ENCODE assay signal across 12 cellular contexts in genomic region chr17:6729531-6729930, GRCh38. TPM values are rescaled to one million over a fixed set of nuclear protein-coding genes. Genes with fewer than 3 reads are reported as not detected.
"Had no signal": no experiment of that assay in that cellular context is flagged by ENCODE, and none has a peak within 500 bp of the region (broad histone marks: within the 10 kb centered on the region; RNA-seq: fewer than 3 reads in every experiment).

No MANE protein-coding gene starts in this region.

- H3K36me3 ChIP-seq: HAP-1 had no signal

- H3K4me3 ChIP-seq: GM23248, HAP-1, K562 had no signal

- ATAC-seq: HCT116, K562 had no signal

- H3K4me3 Mint-ChIP-seq: HFFc6 had no signal

- H3K27ac ChIP-seq: GM23248, HL-60 had no signal

- H3K9ac ChIP-seq: GM23248 had no signal

- H3K27ac Mint-ChIP-seq: HFFc6 had no signal

- H3K9me3 ChIP-seq: HAP-1 had no signal

- H3K9me3 Mint-ChIP-seq: HFFc6 had no signal

- DNase-seq: GM23248, GOT3, H7, HFFc6, IMR-90, KG1 had no signal

- H2AFZ ChIP-seq: GM23248 had no signal

- H3K4me1 ChIP-seq: HAP-1 had no signal

RNA-seq across cellular contexts. Expression of gene SLC13A5, which starts 16.4 kb away (rescaled TPM):
- total RNA-seq: GM23248, H4, HFFc6, HT1080, IMR-90 had no signal
- polyA plus RNA-seq: GM23248, IMR-90, K562 had no signal

RNA-seq across cellular contexts. Expression of gene XAF1, which starts 26.3 kb away (rescaled TPM):
- total RNA-seq: H7, HT1080 had no signal

RNA-seq across cellular contexts. Expression of gene FBXO39, which starts 46.5 kb away (rescaled TPM):
- total RNA-seq: H7, HFFc6, HT1080, IMR-90, K562 had no signal
- polyA plus RNA-seq: GM23248, IMR-90, K562 had no signal
